In the genomic region with DNA sequence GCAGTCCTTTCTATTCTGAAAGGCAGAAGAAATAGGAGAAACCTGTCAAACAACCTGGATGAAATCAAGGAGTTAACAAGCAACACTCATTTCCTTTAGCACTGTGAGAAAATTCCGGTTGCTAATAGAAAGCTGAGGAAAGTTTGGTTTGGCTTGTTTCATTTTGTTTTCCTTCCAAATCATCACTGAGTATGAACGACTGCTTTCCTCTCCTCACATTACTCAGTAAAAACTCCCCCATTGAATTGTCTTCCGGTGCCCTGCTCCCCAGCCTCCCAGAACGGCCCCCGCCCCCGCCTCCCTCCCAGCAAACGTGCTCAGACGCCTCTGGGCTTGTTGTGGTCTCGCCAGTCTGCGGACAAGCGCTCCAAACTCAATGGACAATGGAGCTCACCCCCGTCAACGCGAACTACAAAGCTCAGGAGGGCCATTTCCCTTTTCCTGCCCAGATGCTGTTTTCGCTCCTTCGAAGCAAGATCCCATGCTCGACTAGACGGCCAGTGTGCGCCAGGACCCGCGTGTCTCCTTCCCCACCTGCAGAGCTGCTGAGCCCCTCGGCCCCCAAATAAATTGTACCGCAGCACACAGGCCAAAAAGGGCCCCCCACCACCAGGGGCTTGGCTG, we compare ENCODE assay signal across 8 cellular contexts. TPM values are rescaled to one million over a fixed set of nuclear protein-coding genes. Genes with fewer than 3 reads are reported as not detected.
DNase-seq lines count a peak whose midpoint lies in the region; ATAC-seq, FAIRE-seq and TF ChIP-seq lines count a peak whose summit lies in the region.

No MANE protein-coding gene starts in this region.

- peaks cover 51% of the 10 kb centered on the region for H3K4me1 ChIP-seq in CD4-positive, alpha-beta memory T cell (ENCODE audit: insufficient read depth, low read length)

- H3K27ac Mint-ChIP-seq in CD4-positive, alpha-beta memory T cell = peak overlapping the region; percentile 93 to 100 (median 99)
- peak overlapping the region; percentile 82 to 99 for H3K27ac Mint-ChIP-seq in natural killer cell treated with Interleukin-12 subunit alpha and Interleukin-12 subunit beta and Interleukin-15 and Interleukin-18, amount 100 ng/mL, for 72 hours

- peak; percentile 26 to 79 (median 43) for DNase-seq in CD4-positive, alpha-beta memory T cell
- peak in 1 of 2 experiments; percentile 50 for DNase-seq in HL-60 (ENCODE audit: low read depth in 1 of 2, low spot score in 1 of 2)
- DNase-seq in RCC 7860 (ENCODE audit: low spot score) = peak; percentile 36
- peak; percentile 49 for DNase-seq in activated gamma-delta T cell (lab: John Stamatoyannopoulos, UW)
- DNase-seq in fibroblast of the aortic adventitia (ENCODE audit: low read depth) = peak; percentile 59
- DNase-seq in natural killer cell treated with Interleukin-12 subunit alpha and Interleukin-12 subunit beta and Interleukin-15 and Interleukin-18, amount 100 ng/mL, for 72 hours (ENCODE audit: low spot score) = peak; percentile 76
- peak; percentile 63 for DNase-seq in stromal cell of bone marrow (ENCODE audit: low read depth)

- peaks cover 0 to 11% (median 0%) of the 10 kb centered on the region in 8 donors for H3K9me3 Mint-ChIP-seq in CD4-positive, alpha-beta memory T cell
- no peaks in the 10 kb centered on the region for H3K9me3 Mint-ChIP-seq in natural killer cell treated with Interleukin-12 subunit alpha and Interleukin-12 subunit beta and Interleukin-15 and Interleukin-18, amount 100 ng/mL, for 72 hours

- intact Hi-C loops in CD4-positive, alpha-beta memory T cell (cut with micrococcal nuclease) = loop anchor here (2.0 to 5.0 kb wide), 5 partner anchors 67 to 1010 kb away; a partner anchor contains a TSS

- CTCF ChIA-PET in CD4-positive, alpha-beta memory T cell (lab: Charles Lee; ENCODE audit: partially characterized antibody) = interaction anchor here (0.9 to 3.9 kb wide), 8 partner anchors 9 to 506 kb away, joined by 3 to 20 read pairs (median 5); no protein-coding TSS in a partner anchor

- TF ChIP-seq CTCF in HL-60 (IDR thresholded peaks at IDR 0.05; ENCODE audit: insufficient read depth, low read length) (no peak), fibroblast of the aortic adventitia (IDR thresholded peaks at IDR 0.05; ENCODE audit: insufficient read depth, low read length) (no peak)

- H3K4me3 Mint-ChIP-seq in CD4-positive, alpha-beta memory T cell = peak overlapping the region; percentile 95 to 98 (median 96)
- peak overlapping the region; percentile 86 for H3K4me3 Mint-ChIP-seq in natural killer cell treated with Interleukin-12 subunit alpha and Interleukin-12 subunit beta and Interleukin-15 and Interleukin-18, amount 100 ng/mL, for 72 hours

- no peaks in the 10 kb centered on the region for H3K36me3 ChIP-seq in CD4-positive, alpha-beta memory T cell (ENCODE audit: insufficient read depth, low read length)

- H3K4me3 ChIP-seq in CD4-positive, alpha-beta memory T cell (ENCODE audit: low read length in 2 of 2) = peak overlapping the region; percentile 73 to 90
- H3K4me3 ChIP-seq in HL-60 (replicated peaks; ENCODE audit: insufficient read depth, low read length) = peak overlapping the region; percentile 91
- peak overlapping the region; percentile 96 for H3K4me3 ChIP-seq in fibroblast of the aortic adventitia (ENCODE audit: low read depth, low read length)

- POLR2A ChIA-PET in CD4-positive, alpha-beta memory T cell (lab: Charles Lee; ENCODE audit: partially characterized antibody) = interaction anchor here (0.7 to 4.4 kb wide), 23 partner anchors 9 to 1139 kb away, joined by 3 to 68 read pairs (median 5); a partner anchor contains a TSS

- ATAC-seq in GM19452 (IDR thresholded peaks at IDR 0.05; ENCODE audit: unreplicated experiment) = peak; percentile 38
- peak; percentile 68 to 77 for ATAC-seq in natural killer cell treated with Interleukin-12 subunit alpha and Interleukin-12 subunit beta and Interleukin-15 and Interleukin-18, amount 100 ng/mL, for 72 hours

- no peak for FAIRE-seq in RCC 7860 (lab: Jason Lieb, UNC)

- no peaks in the 10 kb centered on the region for H3K9me3 ChIP-seq in CD4-positive, alpha-beta memory T cell (ENCODE audit: control insufficient read depth in 1 of 2, low read length in 2 of 2)

- peak overlapping the region; percentile 75 for H3K27ac ChIP-seq in CD4-positive, alpha-beta memory T cell (ENCODE audit: low read depth, low read length)
- H3K27ac ChIP-seq in HL-60 (replicated peaks) = peak overlapping the region; percentile 83

- peaks cover 0 to 8% of the 10 kb centered on the region in 2 donors for H3K27me3 Mint-ChIP-seq in CD4-positive, alpha-beta memory T cell
- H3K27me3 Mint-ChIP-seq in natural killer cell treated with Interleukin-12 subunit alpha and Interleukin-12 subunit beta and Interleukin-15 and Interleukin-18, amount 100 ng/mL, for 72 hours = peaks cover 5 to 7% of the 10 kb centered on the region in 2 donors

- H3K27me3 ChIP-seq in CD4-positive, alpha-beta memory T cell (ENCODE audit: insufficient read depth, low read length) = no peaks in the 10 kb centered on the region
- no peaks in the 10 kb centered on the region for H3K27me3 ChIP-seq in HL-60 (ENCODE audit: insufficient read depth, poor library complexity, severe bottlenecking)

- peaks cover 14 to 20% of the 10 kb centered on the region in 2 donors for H3K36me3 Mint-ChIP-seq in CD4-positive, alpha-beta memory T cell
- H3K36me3 Mint-ChIP-seq in natural killer cell treated with Interleukin-12 subunit alpha and Interleukin-12 subunit beta and Interleukin-15 and Interleukin-18, amount 100 ng/mL, for 72 hours = no peaks in the 10 kb centered on the region

- H3K4me1 Mint-ChIP-seq in CD4-positive, alpha-beta memory T cell = peaks cover 32 to 66% (median 41%) of the 10 kb centered on the region in 4 donors
- H3K4me1 Mint-ChIP-seq in natural killer cell treated with Interleukin-12 subunit alpha and Interleukin-12 subunit beta and Interleukin-15 and Interleukin-18, amount 100 ng/mL, for 72 hours (ENCODE audit: low read depth in 2 of 2) = peaks cover 34 to 44% of the 10 kb centered on the region in 2 donors

RNA-seq across cellular contexts. Expression of a gene that starts 0.7 kb away (rescaled TPM):
- 10 to 100 TPM; 21.3 to 21.7 TPM for total RNA-seq in CD4-positive, alpha-beta memory T cell
- 10 to 100 TPM in 1 of 2 donors, 1 to 10 TPM in 1; 7.8 to 11.5 TPM for polyA plus RNA-seq in CD4-positive, alpha-beta memory T cell
- 21.2 and 28.3 TPM in 2 replicates for total RNA-seq in fibroblast of the aortic adventitia (ENCODE audit: low replicate concordance)
- 10 to 100 TPM; 25.0 to 26.2 TPM for total RNA-seq in natural killer cell treated with Interleukin-12 subunit alpha and Interleukin-12 subunit beta and Interleukin-15 and Interleukin-18, amount 100 ng/mL, for 72 hours

RNA-seq across cellular contexts. Expression of a gene that starts 11.9 kb away (rescaled TPM):
- total RNA-seq in CD4-positive, alpha-beta memory T cell = 10 to 100 TPM; 31.8 to 33.2 TPM
- 10 to 100 TPM; 31.5 to 38.6 TPM for polyA plus RNA-seq in CD4-positive, alpha-beta memory T cell
- 18.6 and 21.6 TPM in 2 replicates for total RNA-seq in fibroblast of the aortic adventitia (ENCODE audit: low replicate concordance)
- total RNA-seq in natural killer cell treated with Interleukin-12 subunit alpha and Interleukin-12 subunit beta and Interleukin-15 and Interleukin-18, amount 100 ng/mL, for 72 hours = 10 to 100 TPM; 26.9 to 70.4 TPM
